9 cellular contexts compared by ENCODE assay signal in genomic region chr2:239269173-239269865, GRCh38.
DNase-seq lines count a peak whose midpoint lies in the region; ATAC-seq and TF ChIP-seq lines count a peak whose summit lies in the region.
"Had no signal": no experiment of that assay in that cellular context is flagged by ENCODE, and none has a peak within 500 bp of the region (broad histone marks: within the 10 kb centered on the region; RNA-seq: fewer than 3 reads in every experiment).

No MANE protein-coding gene starts in this region.

- no peaks in the 10 kb centered on the region for H3K27me3 Mint-ChIP-seq in type B pancreatic cell

- H3K4me3 Mint-ChIP-seq in type B pancreatic cell: no peak overlapping the region

- peak; percentile 35 for DNase-seq in cardiac septum (ENCODE audit: low spot score)
- no peak for DNase-seq in left cardiac atrium
- DNase-seq in SW480 (ENCODE audit: low spot score): peak; percentile 75
- no peak for DNase-seq in foreskin keratinocyte
- DNase-seq in type B pancreatic cell (ENCODE audit: extremely low spot score, unreplicated experiment): no peak
- DNase-seq in RKO (ENCODE audit: low spot score): no peak
- no peak for DNase-seq in HuH-7 (ENCODE audit: low spot score)
- no peak for DNase-seq in G401 (ENCODE audit: low spot score)
- DNase-seq: NCI-H2081 had no signal

- ATAC-seq in left cardiac atrium (no peak), foreskin keratinocyte (no peak)

- H3K36me3 Mint-ChIP-seq in type B pancreatic cell: no peaks in the 10 kb centered on the region

- in situ Hi-C loops in G401 (cut with HindIII; ENCODE audit: low sequenced_read_pairs): no loop called here

- H3K9me3 Mint-ChIP-seq in type B pancreatic cell: no peaks in the 10 kb centered on the region

- H3K27me3 ChIP-seq in foreskin keratinocyte: no peaks in the 10 kb centered on the region

- H3K4me1 ChIP-seq in foreskin keratinocyte: peaks cover 2% of the 10 kb centered on the region

- H3K4me1 Mint-ChIP-seq in type B pancreatic cell (ENCODE audit: unreplicated experiment): peaks cover 80% of the 10 kb centered on the region

- no peak overlapping the region for H3K27ac ChIP-seq in foreskin keratinocyte

- TF ChIP-seq CTCF in foreskin keratinocyte (conservative IDR thresholded peaks at IDR 0.05): peak; percentile 39
- no peak for TF ChIP-seq CTCF in type B pancreatic cell (conservative IDR thresholded peaks at IDR 0.05)

- H3K27ac Mint-ChIP-seq in type B pancreatic cell: peak overlapping the region; percentile 10

- intact Hi-C loops in cardiac septum (cut with DNase I): no loop called here
- intact Hi-C loops in left cardiac atrium (cut with DNase I): no loop called here

Comparison
In these comparisons a context has a peak if more than half of its experiments do, and no peak if none do; other contexts are left out.
1. DNase-seq: peak in cardiac septum (single experiment) and SW480 (single experiment); none in left cardiac atrium (single experiment), foreskin keratinocyte (0 of 2), type B pancreatic cell (single experiment), RKO (single experiment), HuH-7 (single experiment) and G401 (single experiment).